7 cellular contexts compared by ENCODE assay signal in genomic region chr13:111006508-111007031, GRCh38.
DNase-seq lines count a peak whose midpoint lies in the region; TF ChIP-seq lines count a peak whose summit lies in the region.

No MANE protein-coding gene starts in this region.

- H3K4me1 ChIP-seq in NT2/D1 (ENCODE audit: insufficient read depth, insufficient read length), result no peaks in the 10 kb centered on the region
- H3K4me1 ChIP-seq in uterus, result peaks cover 6 to 7% of the 10 kb centered on the region in 2 donors

- TF ChIP-seq CTCF in uterus (IDR thresholded peaks at IDR 0.05), result no peak

- H3K27me3 ChIP-seq in NT2/D1 (ENCODE audit: insufficient read depth, insufficient read length), result no peaks in the 10 kb centered on the region
- H3K27me3 ChIP-seq in uterus, result no peaks in the 10 kb centered on the region

- no peak for TF ChIP-seq POLR2A in uterus (IDR thresholded peaks at IDR 0.05)

- DNase-seq in NT2/D1 (ENCODE audit: low read depth, low spot score) (peak; percentile 8), fibroblast of gingiva (ENCODE audit: low read depth) (peak; percentile 77), myocyte (ENCODE audit: low read depth) (peak; percentile 99), uterus (peak; percentile 80 to 82), NCI-H774 (lab: John Stamatoyannopoulos, UW) (no peak), HPDE6-E6E7 (ENCODE audit: extremely low spot score) (no peak), ACHN (no peak)

- intact Hi-C loops in uterus (cut with DNase I; ENCODE audit: low total_unique reads), result no loop called here

- H3K9ac ChIP-seq in NT2/D1 (ENCODE audit: insufficient read length, low read depth), result no peak overlapping the region

- in situ Hi-C loops in ACHN (cut with HindIII; ENCODE audit: low pct_ligation_motif_present, low pct_unique_long_range_greater_than_20kb, low sequenced_read_pairs), result no loop called here

- H3K36me3 ChIP-seq in NT2/D1 (ENCODE audit: insufficient read depth, insufficient read length, low read length) (no peaks in the 10 kb centered on the region), uterus (no peaks in the 10 kb centered on the region)

- H3K4me3 ChIP-seq in NT2/D1 (ENCODE audit: insufficient read length, low read depth) (no peak overlapping the region), uterus (peak overlapping the region in 1 of 2 donors; percentile 4)

- H3K27ac ChIP-seq in uterus, result peak overlapping the region; percentile 84 to 96

- H3K9me3 ChIP-seq in NT2/D1 (ENCODE audit: insufficient read depth, low read length) (peaks cover 8% of the 10 kb centered on the region; the same call in 1 of the 2 replicates), uterus (no peaks in the 10 kb centered on the region)

Comparison
In these comparisons a context has a peak if more than half of its experiments do, and no peak if none do; other contexts are left out.
1. DNase-seq: peak in NT2/D1 (single experiment), fibroblast of gingiva (single experiment), myocyte (single experiment) and uterus (2 of 2); none in NCI-H774 (single experiment), HPDE6-E6E7 (single experiment) and ACHN (single experiment).